ENCODE assay signal across 8 cellular contexts in the genomic region with DNA sequence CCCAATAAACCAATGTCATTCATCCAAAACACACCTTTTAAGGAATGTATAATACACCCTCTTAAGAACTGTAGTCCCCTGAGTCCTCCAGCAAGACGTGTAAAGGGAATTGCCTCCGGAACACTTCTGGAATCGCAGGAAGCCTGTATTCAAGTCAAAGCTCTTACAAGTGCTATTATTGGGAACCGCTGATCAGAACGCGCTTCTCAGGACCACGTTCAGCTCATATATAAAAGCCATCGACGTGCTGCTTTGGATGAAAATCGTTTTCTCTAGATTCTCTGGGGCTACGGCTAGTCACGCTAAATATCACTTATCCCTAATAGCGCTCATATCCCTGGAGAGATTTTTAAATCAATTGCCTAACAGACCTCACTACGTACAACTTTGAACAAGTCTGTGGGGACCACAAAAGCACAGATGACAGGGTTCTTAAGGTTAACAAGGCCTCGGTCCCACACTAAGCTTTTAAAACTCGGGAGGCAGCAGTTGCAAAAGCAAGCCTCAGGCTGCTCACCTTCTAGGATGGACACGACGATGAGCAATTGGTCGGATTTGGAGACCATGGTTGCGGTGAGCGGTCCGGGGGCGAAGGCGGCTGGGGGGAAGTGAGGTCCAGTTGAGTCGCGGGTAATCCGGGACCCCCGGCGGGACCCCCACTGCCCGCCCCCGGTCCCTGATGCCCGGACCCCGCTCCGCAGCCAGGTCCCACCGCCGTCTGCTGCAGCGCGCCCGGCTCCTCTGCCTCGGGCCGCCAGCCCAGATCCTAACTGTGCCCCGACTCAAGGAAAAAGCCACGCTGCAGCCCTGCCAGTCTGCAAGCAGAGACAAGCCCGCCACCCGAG. TPM values are rescaled to one million over a fixed set of nuclear protein-coding genes. Genes with fewer than 3 reads are reported as not detected.
DNase-seq lines count a peak whose midpoint lies in the region; ATAC-seq and TF ChIP-seq lines count a peak whose summit lies in the region.

No MANE protein-coding gene starts in this region.

- WGBS in SK-N-SH (ENCODE audit: low lambda C conversion rate) = 2% methylated on average over 22 of the region's 45 CpGs
- WGBS in esophagus, 2 donors = 1% methylated on average over 41 to 45 of the region's 45 CpGs

- H3K9me3 ChIP-seq in SK-N-SH (no peaks in the 10 kb centered on the region), esophagus (ENCODE audit: control insufficient read depth in 2 of 2, insufficient read depth in 1 of 2, low read depth in 1 of 2, low read length in 1 of 2) (no peaks in the 10 kb centered on the region), mucosa of descending colon (no peaks in the 10 kb centered on the region)

- no peaks in the 10 kb centered on the region for H3F3A ChIP-seq in SK-N-SH (replicated peaks; ENCODE audit: insufficient read depth)

- peaks cover 41% of the 10 kb centered on the region for H3K79me2 ChIP-seq in SK-N-SH (ENCODE audit: insufficient read depth)

- H3K36me3 ChIP-seq in SK-N-SH (replicated peaks in 1 of 2; ENCODE audit: control insufficient read depth in 1 of 2, insufficient read depth in 2 of 2, low read length in 1 of 2) (peaks cover 4 to 8% of the 10 kb centered on the region in 2 experiments), esophagus (ENCODE audit: control insufficient read depth in 2 of 2, insufficient read depth in 2 of 2, low read length in 1 of 2) (no peaks in the 10 kb centered on the region), mucosa of descending colon (ENCODE audit: low read depth) (no peaks in the 10 kb centered on the region)

- ATAC-seq in GM19438 (IDR thresholded peaks at IDR 0.05; ENCODE audit: low read depth, unreplicated experiment) = peak; percentile 14
- peak; percentile 26 for ATAC-seq in HG03439 (IDR thresholded peaks at IDR 0.05; ENCODE audit: unreplicated experiment)
- ATAC-seq in mucosa of descending colon = peak; percentile 46

- H3K27ac ChIP-seq in SK-N-SH (ENCODE audit: low read depth in 2 of 2, low read length in 1 of 2) (peak overlapping the region; percentile 66 to 89), esophagus (ENCODE audit: low read depth in 2 of 2, low read length in 1 of 2) (peak overlapping the region; percentile 89 to 94)

- TF ChIP-seq EP300 in SK-N-SH (IDR thresholded peaks at IDR 0.05; ENCODE audit: borderline replicate concordance in 1 of 2, low read depth in 1 of 2, low read length in 1 of 2) = no peak

- POLR2A ChIA-PET in SK-N-SH (lab: Yijun Ruan, JAX) = interaction anchor here (1.0 to 2.7 kb wide), 7 partner anchors 10 to 95 kb away, joined by 3 to 28 read pairs (median 4); partner anchors contain the start of gene CSNK1G3

- H3K9ac ChIP-seq in SK-N-SH = peak overlapping the region; percentile 77

- H2AFZ ChIP-seq in SK-N-SH (ENCODE audit: low read depth) = peak overlapping the region; percentile 83

- H3K27me3 ChIP-seq in SK-N-SH (ENCODE audit: insufficient read depth) (no peaks in the 10 kb centered on the region), esophagus (ENCODE audit: control insufficient read depth in 1 of 2, insufficient read depth in 2 of 2, low read length in 2 of 2) (no peaks in the 10 kb centered on the region)

- no peak for TF ChIP-seq CTCF in SK-N-SH (IDR thresholded peaks at IDR 0.05)
- TF ChIP-seq CTCF in mucosa of descending colon (IDR thresholded peaks at IDR 0.05) = no peak

- peak; percentile 22 for DNase-seq in DMS79 (lab: John Stamatoyannopoulos, UW)
- DNase-seq in SK-N-SH = no peak
- DNase-seq in mucosa of descending colon = peak in 1 of 3 donors; percentile 51
- DNase-seq in ecto neural progenitor cell (ENCODE audit: low spot score) = no peak
- no peak for DNase-seq in COLO829 (ENCODE audit: low spot score)

- intact Hi-C loops in mucosa of descending colon (cut with DNase I, micrococcal nuclease) = loop anchor here in 1 of 2 donors (10.0 kb wide), 1 partner anchor 182 kb away; no protein-coding TSS in a partner anchor

- peak overlapping the region; percentile 72 to 91 for H3K4me3 ChIP-seq in SK-N-SH (ENCODE audit: low read depth in 2 of 2, low read length in 1 of 2)
- peak overlapping the region; percentile 73 to 86 for H3K4me3 ChIP-seq in esophagus (ENCODE audit: low read depth in 1 of 2, low read length in 2 of 2)
- peak overlapping the region; percentile 58 for H3K4me3 ChIP-seq in mucosa of descending colon

- peaks cover 10 to 11% of the 10 kb centered on the region in 2 experiments; a peak in 3 of 4 replicates for H3K4me1 ChIP-seq in SK-N-SH (ENCODE audit: control insufficient read depth in 1 of 2, insufficient read depth in 2 of 2, low read depth in 1 of 2, low read length in 1 of 2)
- no peaks in the 10 kb centered on the region for H3K4me1 ChIP-seq in esophagus (ENCODE audit: control insufficient read depth in 2 of 2, insufficient read depth in 2 of 2, low read length in 1 of 2)
- peaks cover 6% of the 10 kb centered on the region for H3K4me1 ChIP-seq in mucosa of descending colon (ENCODE audit: low read depth)

- H3K9me2 ChIP-seq in SK-N-SH = no peaks in the 10 kb centered on the region

- TF ChIP-seq RAD21 in SK-N-SH (IDR thresholded peaks at IDR 0.05; ENCODE audit: low read length) = no peak

- H4K20me1 ChIP-seq in SK-N-SH (ENCODE audit: insufficient read depth) = no peaks in the 10 kb centered on the region

- peak overlapping the region; percentile 85 for H3K4me2 ChIP-seq in SK-N-SH

- CTCF ChIA-PET in SK-N-SH (lab: Yijun Ruan, JAX) = interaction anchor here (0.6 to 6.5 kb wide), 36 partner anchors 9 to 923 kb away, joined by 3 to 45 read pairs (median 4); no protein-coding TSS in a partner anchor

TF ChIP-seq in SK-N-SH, 30 proteins besides CTCF, POLR2A, EP300 and RAD21:
- no peak for TF ChIP-seq FOSL2 (IDR thresholded peaks at IDR 0.05; ENCODE audit: borderline replicate concordance, low read depth)
- TF ChIP-seq TAF1 (IDR thresholded peaks at IDR 0.05; ENCODE audit: borderline replicate concordance, low read depth, low read length) = no peak
- no peak for TF ChIP-seq ELF1 (IDR thresholded peaks at IDR 0.05)
- TF ChIP-seq GABPA (IDR thresholded peaks at IDR 0.05; ENCODE audit: low read depth) = no peak
- 0 out of 2 replicates have a peak, but pooled peaks have one; percentile 11 for TF ChIP-seq TEAD4 (IDR thresholded peaks at IDR 0.05; ENCODE audit: borderline replicate concordance, insufficient read depth)

RNA-seq across cellular contexts. Expression of gene CEP120, which starts 0.5 kb away (rescaled TPM):
- polyA plus RNA-seq in SK-N-SH (2012; rRNA removed) (5.0 and 7.0 TPM in 2 replicates), esophagus (1 to 10 TPM; 2.6 to 2.9 TPM)
- polyA plus RNA-seq in SK-N-SH (2012; cell fraction: cytosol; rRNA removed) = 6.0 and 6.3 TPM in 2 replicates
- 4.0 and 9.9 TPM in 2 replicates for polyA plus RNA-seq in SK-N-SH (2012; cell fraction: nucleus; rRNA removed)
- 10 to 100 TPM; 12.6 to 27.6 (median 15.0) TPM for total RNA-seq in mucosa of descending colon
